19 cellular contexts compared by ENCODE assay signal in genomic region chr10:5545011-5545410, GRCh38. TPM values are rescaled to one million over a fixed set of nuclear protein-coding genes. Genes with fewer than 3 reads are reported as not detected.
DNase-seq lines count a peak whose midpoint lies in the region; ATAC-seq, FAIRE-seq and TF ChIP-seq lines count a peak whose summit lies in the region.
"Had no signal": no experiment of that assay in that cellular context is flagged by ENCODE, and none has a peak within 500 bp of the region (broad histone marks: within the 10 kb centered on the region; RNA-seq: fewer than 3 reads in every experiment).

No MANE protein-coding gene starts in this region.

- H3K36me3 ChIP-seq in K562 (ENCODE audit: control insufficient read depth, insufficient read depth, low read length) (no peaks in the 10 kb centered on the region), tibial artery (no peaks in the 10 kb centered on the region)

- POLR2A ChIA-PET in K562 (lab: Yijun Ruan, JAX), result interaction anchor here (0.8 kb wide), 1 partner anchor 82 kb away, joined by 3 read pairs; no protein-coding TSS in a partner anchor

- H3K4me3 Mint-ChIP-seq in activated T-cell treated with anti-CD3 and anti-CD28 coated beads, Interleukin-2, amount 50 U/mL, for 24 hours, result no peak overlapping the region
- no peak overlapping the region for H3K4me3 Mint-ChIP-seq in mesothelial cell of epicardium
- no peak overlapping the region for H3K4me3 Mint-ChIP-seq in activated T-cell treated with anti-CD3 and anti-CD28 coated beads, Interleukin-2, amount 50 U/mL, for 72 hours
- H3K4me3 Mint-ChIP-seq: activated T-helper 1 cell treated with anti-CD3 and anti-CD28 coated beads, Interleukin-12 subunit alpha, Interleukin-12 subunit beta, Interleukin-2, Interleukin-4 antibody, amounts not matched to agents 30 ng/mL and 10 ng/mL and 1 ng/mL, durations not matched to agents 14 hours and 24 hours and 36 hours; CD8-positive, alpha-beta T cell had no signal

- BruUV-seq in K562 (replicated peaks; lab: Mats Ljungman, UMichigan), result no TSS peak

- H3K4me2 ChIP-seq in K562 (ENCODE audit: insufficient read depth, low read length), result no peak overlapping the region

- no peak overlapping the region for H3K27ac Mint-ChIP-seq in activated T-cell treated with anti-CD3 and anti-CD28 coated beads, Interleukin-2, amount 50 U/mL, for 24 hours
- peak overlapping the region; percentile 21 for H3K27ac Mint-ChIP-seq in mesothelial cell of epicardium
- no peak overlapping the region for H3K27ac Mint-ChIP-seq in activated T-cell treated with anti-CD3 and anti-CD28 coated beads, Interleukin-2, amount 50 U/mL, for 72 hours
- H3K27ac Mint-ChIP-seq: activated T-helper 1 cell treated with anti-CD3 and anti-CD28 coated beads, Interleukin-12 subunit alpha, Interleukin-12 subunit beta, Interleukin-2, Interleukin-4 antibody, amounts not matched to agents 30 ng/mL and 10 ng/mL and 1 ng/mL, durations not matched to agents 14 hours and 24 hours and 36 hours; CD8-positive, alpha-beta T cell had no signal

- H3K79me2 ChIP-seq in K562 (ENCODE audit: control insufficient read depth, insufficient read depth, low read length), result no peaks in the 10 kb centered on the region

- in situ Hi-C loops in K562 (cut with MboI), result no loop called here

- intact Hi-C loops in K562 (cut with micrococcal nuclease), result loop anchor here (5.0 kb wide), 1 partner anchor 63 kb away; no protein-coding TSS in a partner anchor
- intact Hi-C loops in tibial artery (cut with DNase I; ENCODE audit: low total_unique reads), result no loop called here

- 62% methylated on average over 1 of the region's 1 CpG for WGBS in K562 (ENCODE audit: insufficient coverage, low coverage, missing lambda C conversion rate)

- ATAC-seq in K562, result no peak
- no peak for ATAC-seq in GM21367 (IDR thresholded peaks at IDR 0.05; ENCODE audit: unreplicated experiment)
- ATAC-seq in HG03439 (IDR thresholded peaks at IDR 0.05; ENCODE audit: unreplicated experiment), result no peak
- ATAC-seq in activated T-cell treated with anti-CD3 and anti-CD28 coated beads, Interleukin-2, amount 50 U/mL, for 72 hours (replicated peaks in 1 of 2), result no peak
- ATAC-seq: CD8-positive, alpha-beta T cell had no signal

- H2AFZ ChIP-seq in K562 (ENCODE audit: low read depth, low read length), result peak overlapping the region; percentile 88; the same call in 1 of the 2 replicates

- no peak overlapping the region for H3K27ac ChIP-seq in K562 (ENCODE audit: extremely low read depth, low read depth, low read length)
- peak overlapping the region; percentile 82 to 90 for H3K27ac ChIP-seq in tibial artery
- H3K27ac ChIP-seq: SK-N-MC had no signal

- no peak for TF ChIP-seq CTCF in K562 (IDR thresholded peaks at IDR 0.05 in 2 of 3, conservative IDR thresholded peaks at IDR 0.05 in 1 of 3; ENCODE audit: insufficient read depth in 2 of 3, low read depth in 1 of 3, low read length in 3 of 3)
- TF ChIP-seq CTCF in mesothelial cell of epicardium (IDR thresholded peaks at IDR 0.05; ENCODE audit: unreplicated experiment), result no peak
- no peak for TF ChIP-seq CTCF in tibial artery (IDR thresholded peaks at IDR 0.05)

- CTCF ChIA-PET in K562 (lab: Yijun Ruan, JAX; ENCODE audit: low intra/inter-chr PET ratio), result no interaction called here

- no peak for TF ChIP-seq EP300 in K562 (IDR thresholded peaks at IDR 0.05; ENCODE audit: low read length)

- peaks cover 9% of the 10 kb centered on the region for H3K9me3 Mint-ChIP-seq in activated T-cell treated with anti-CD3 and anti-CD28 coated beads, Interleukin-2, amount 50 U/mL, for 24 hours
- H3K9me3 Mint-ChIP-seq in mesothelial cell of epicardium, result peaks cover 22% of the 10 kb centered on the region
- peaks cover 4 to 7% of the 10 kb centered on the region in 2 donors for H3K9me3 Mint-ChIP-seq in activated T-cell treated with anti-CD3 and anti-CD28 coated beads, Interleukin-2, amount 50 U/mL, for 72 hours

- TF ChIP-seq RAD21 in K562 (CRISPR knock-in tag; conservative IDR thresholded peaks at IDR 0.05 in 1 of 2, IDR thresholded peaks at IDR 0.05 in 1 of 2), result no peak

- no peaks in the 10 kb centered on the region for H3K9me3 ChIP-seq in K562 (replicated peaks; ENCODE audit: control insufficient read depth, insufficient read depth, low read depth, low read length)
- H3K9me3 ChIP-seq in tibial artery, result peaks cover 0 to 6% (median 0%) of the 10 kb centered on the region in 3 donors

- H3K4me1 ChIP-seq in K562 (replicated peaks in 1 of 2; ENCODE audit: control insufficient read depth in 2 of 2, insufficient read depth in 2 of 2, low read length in 2 of 2) (peaks cover 40 to 61% of the 10 kb centered on the region in 2 experiments), tibial artery (peaks cover 6 to 68% (median 56%) of the 10 kb centered on the region in 4 donors)

- H3K4me1 Mint-ChIP-seq in activated T-cell treated with anti-CD3 and anti-CD28 coated beads, Interleukin-2, amount 50 U/mL, for 24 hours (ENCODE audit: low read depth), result peaks cover under 1% of the 10 kb centered on the region
- peaks cover 3% of the 10 kb centered on the region for H3K4me1 Mint-ChIP-seq in mesothelial cell of epicardium
- no peaks in the 10 kb centered on the region for H3K4me1 Mint-ChIP-seq in activated T-cell treated with anti-CD3 and anti-CD28 coated beads, Interleukin-2, amount 50 U/mL, for 72 hours (ENCODE audit: low read depth)

- H3K9me1 ChIP-seq in K562 (ENCODE audit: control insufficient read depth, insufficient read depth, low read length), result no peaks in the 10 kb centered on the region

- no peak for TF ChIP-seq POLR2A in K562 (conservative IDR thresholded peaks at IDR 0.05)

- H3K27me3 ChIP-seq in K562 (ENCODE audit: control insufficient read depth in 2 of 2, insufficient read depth in 2 of 2, low read length in 2 of 2), result no peaks in the 10 kb centered on the region
- no peaks in the 10 kb centered on the region for H3K27me3 ChIP-seq in tibial artery

- no peaks in the 10 kb centered on the region for H4K20me1 ChIP-seq in K562 (replicated peaks; ENCODE audit: control insufficient read depth, insufficient read depth, low read length)

- H3K36me3 Mint-ChIP-seq in activated T-cell treated with anti-CD3 and anti-CD28 coated beads, Interleukin-2, amount 50 U/mL, for 24 hours (ENCODE audit: low read depth), result no peaks in the 10 kb centered on the region
- H3K36me3 Mint-ChIP-seq in mesothelial cell of epicardium, result peaks cover 8% of the 10 kb centered on the region
- H3K36me3 Mint-ChIP-seq in activated T-cell treated with anti-CD3 and anti-CD28 coated beads, Interleukin-2, amount 50 U/mL, for 72 hours (ENCODE audit: insufficient read depth in 2 of 2), result peaks cover 1 to 9% of the 10 kb centered on the region in 2 donors

- H3K4me3 ChIP-seq in K562 (no peak overlapping the region), tibial artery (no peak overlapping the region)
- H3K4me3 ChIP-seq: SK-N-MC had no signal

- no peak overlapping the region for H3K9ac ChIP-seq in K562 (ENCODE audit: insufficient read depth in 1 of 2, low read depth in 2 of 2, low read length in 2 of 2)

- peak; percentile 23 for DNase-seq in activated T-cell treated with anti-CD3 and anti-CD28 coated beads, Interleukin-2, amount 50 U/mL, for 24 hours
- no peak for DNase-seq in activated T-cell treated with anti-CD3 and anti-CD28 coated beads for 4 hours
- no peak for DNase-seq in K562 (ENCODE audit: extremely low read depth in 1 of 4, low spot score in 3 of 4)
- peak in 1 of 2 experiments; percentile 2 for DNase-seq in mesothelial cell of epicardium (ENCODE audit: low spot score in 2 of 2, unreplicated experiment in 2 of 2)
- peak; percentile 19 to 63 for DNase-seq in tibial artery
- no peak for DNase-seq in activated T-cell treated with anti-CD3 and anti-CD28 coated beads, Interleukin-2, amount 50 U/mL, for 72 hours
- DNase-seq: activated CD4-positive, alpha-beta T cell treated with anti-CD3 and anti-CD28 coated beads, Interleukin-2, amount 50 U/mL, for 48 hours; amniotic stem cell; CD8-positive, alpha-beta T cell; NCI-H187; NCI-H446; stimulated activated CD4-positive, alpha-beta T cell treated with anti-CD3 and anti-CD28 coated beads, Interleukin-15, amount 100 ng/mL, for 24 hours had no signal

- peaks cover 4% of the 10 kb centered on the region for H3K27me3 Mint-ChIP-seq in activated T-cell treated with anti-CD3 and anti-CD28 coated beads, Interleukin-2, amount 50 U/mL, for 24 hours
- no peaks in the 10 kb centered on the region for H3K27me3 Mint-ChIP-seq in mesothelial cell of epicardium (ENCODE audit: low read depth)
- no peaks in the 10 kb centered on the region for H3K27me3 Mint-ChIP-seq in activated T-cell treated with anti-CD3 and anti-CD28 coated beads, Interleukin-2, amount 50 U/mL, for 72 hours (ENCODE audit: low read depth)

- no peak for FAIRE-seq in K562 (lab: Jason Lieb, UNC)
- FAIRE-seq: A204.1, H1 had no signal

RNA-seq across cellular contexts. Expression of gene CALML3, which starts 20.2 kb away (rescaled TPM):
- total RNA-seq in K562 (2011; cell fraction: chromatin; rRNA removed; ENCODE audit: low replicate concordance), result not detected in 2 replicates
- not detected in 2 replicates for total RNA-seq in K562 (2011; cell fraction: nucleolus; rRNA removed)
- not detected in 2 replicates for total RNA-seq in K562 (2011; cell fraction: nucleoplasm; rRNA removed)
- total RNA-seq in K562 (2014; rRNA removed), result not detected in 2 replicates
- not detected in 2 replicates for total RNA-seq in K562 (2014; rRNA removed; fragmentation: Illumina TruSeq; extraction: Trizol)
- total RNA-seq in K562 (2015; rRNA removed; fragmentation: Illumina TruSeq; extraction: Trizol), result not detected in 2 replicates
- not detected in 2 replicates for total RNA-seq in K562 (2021)
- polyA plus RNA-seq in K562 (2011; rRNA removed), result not detected in 2 replicates
- not detected in 2 replicates for polyA plus RNA-seq in K562 (2011; cell fraction: cytosol; rRNA removed)
- polyA plus RNA-seq in K562 (2011; cell fraction: nucleus; rRNA removed), result not detected in 2 replicates
- not detected in 2 replicates for polyA plus RNA-seq in K562 (2012)
- not detected in 2 replicates for polyA plus RNA-seq in K562 (2014; fragmentation: Illumina TruSeq; extraction: Trizol)
- not detected for polyA plus RNA-seq in K562 (2014; fragmentation: Nextera tagmentation; extraction: Ambion mirVana)
- not detected in 2 replicates for polyA plus RNA-seq in K562 (2014; rRNA removed)
- not detected in 2 replicates for polyA minus RNA-seq in K562 (2011; rRNA and poly(A)+ RNA removed)
- not detected in 2 replicates for polyA minus RNA-seq in K562 (2011; cell fraction: cytosol; rRNA and poly(A)+ RNA removed)
- not detected in 2 replicates for polyA minus RNA-seq in K562 (2011; cell fraction: nucleus; rRNA and poly(A)+ RNA removed)
- 0.07 TPM in 1 of 3 replicates, not detected in the others for total RNA-seq in mesothelial cell of epicardium
- total RNA-seq in activated T-cell treated with anti-CD3 and anti-CD28 coated beads, Interleukin-2, amount 50 U/mL, for 72 hours, result not detected
- total RNA-seq: activated T-helper 1 cell treated with anti-CD3 and anti-CD28 coated beads, Interleukin-12 subunit alpha, Interleukin-12 subunit beta, Interleukin-2, Interleukin-4 antibody, amounts not matched to agents 30 ng/mL and 10 ng/mL and 1 ng/mL, durations not matched to agents 14 hours and 24 hours and 36 hours; CD8-positive, alpha-beta T cell; H1; mononuclear cell had no signal
- polyA plus RNA-seq: H1 had no signal

RNA-seq across cellular contexts. Expression of gene CALML5, which starts 45.6 kb away (rescaled TPM):
- not detected in 2 replicates for total RNA-seq in K562 (2011; cell fraction: chromatin; rRNA removed; ENCODE audit: low replicate concordance)
- not detected in 2 replicates for total RNA-seq in K562 (2011; cell fraction: nucleolus; rRNA removed)
- total RNA-seq in K562 (2011; cell fraction: nucleoplasm; rRNA removed), result not detected in 2 replicates
- not detected in 2 replicates for total RNA-seq in K562 (2014; rRNA removed)
- total RNA-seq in K562 (2014; rRNA removed; fragmentation: Illumina TruSeq; extraction: Trizol), result not detected in 2 replicates
- not detected in 2 replicates for total RNA-seq in K562 (2015; rRNA removed; fragmentation: Illumina TruSeq; extraction: Trizol)
- total RNA-seq in K562 (2021), result not detected in 2 replicates
- polyA plus RNA-seq in K562 (2011; rRNA removed), result not detected in 2 replicates
- not detected in 2 replicates for polyA plus RNA-seq in K562 (2011; cell fraction: cytosol; rRNA removed)
- polyA plus RNA-seq in K562 (2011; cell fraction: nucleus; rRNA removed), result not detected in 2 replicates
- not detected in 2 replicates for polyA plus RNA-seq in K562 (2012)
- not detected in 2 replicates for polyA plus RNA-seq in K562 (2014; fragmentation: Illumina TruSeq; extraction: Trizol)
- polyA plus RNA-seq in K562 (2014; fragmentation: Nextera tagmentation; extraction: Ambion mirVana), result not detected
- not detected in 2 replicates for polyA plus RNA-seq in K562 (2014; rRNA removed)
- not detected in 2 replicates for polyA minus RNA-seq in K562 (2011; rRNA and poly(A)+ RNA removed)
- not detected in 2 replicates for polyA minus RNA-seq in K562 (2011; cell fraction: cytosol; rRNA and poly(A)+ RNA removed)
- not detected in 2 replicates for polyA minus RNA-seq in K562 (2011; cell fraction: nucleus; rRNA and poly(A)+ RNA removed)
- total RNA-seq in mesothelial cell of epicardium, result 0.42 TPM in 1 of 3 replicates, not detected in the others
- total RNA-seq in activated T-cell treated with anti-CD3 and anti-CD28 coated beads, Interleukin-2, amount 50 U/mL, for 72 hours, result not detected
- total RNA-seq: activated T-helper 1 cell treated with anti-CD3 and anti-CD28 coated beads, Interleukin-12 subunit alpha, Interleukin-12 subunit beta, Interleukin-2, Interleukin-4 antibody, amounts not matched to agents 30 ng/mL and 10 ng/mL and 1 ng/mL, durations not matched to agents 14 hours and 24 hours and 36 hours; CD8-positive, alpha-beta T cell; H1; mononuclear cell had no signal
- polyA plus RNA-seq: H1 had no signal

Comparison
In these comparisons a context has a peak if more than half of its experiments do, and no peak if none do; other contexts are left out.
1. DNase-seq: peak in activated T-cell treated with anti-CD3 and anti-CD28 coated beads, Interleukin-2, amount 50 U/mL, for 24 hours (single experiment) and tibial artery (2 of 2); none in activated T-cell treated with anti-CD3 and anti-CD28 coated beads for 4 hours (single experiment), K562 (0 of 4) and activated T-cell treated with anti-CD3 and anti-CD28 coated beads, Interleukin-2, amount 50 U/mL, for 72 hours (0 of 2).